9 cellular contexts compared by ENCODE assay signal in the genomic region with DNA sequence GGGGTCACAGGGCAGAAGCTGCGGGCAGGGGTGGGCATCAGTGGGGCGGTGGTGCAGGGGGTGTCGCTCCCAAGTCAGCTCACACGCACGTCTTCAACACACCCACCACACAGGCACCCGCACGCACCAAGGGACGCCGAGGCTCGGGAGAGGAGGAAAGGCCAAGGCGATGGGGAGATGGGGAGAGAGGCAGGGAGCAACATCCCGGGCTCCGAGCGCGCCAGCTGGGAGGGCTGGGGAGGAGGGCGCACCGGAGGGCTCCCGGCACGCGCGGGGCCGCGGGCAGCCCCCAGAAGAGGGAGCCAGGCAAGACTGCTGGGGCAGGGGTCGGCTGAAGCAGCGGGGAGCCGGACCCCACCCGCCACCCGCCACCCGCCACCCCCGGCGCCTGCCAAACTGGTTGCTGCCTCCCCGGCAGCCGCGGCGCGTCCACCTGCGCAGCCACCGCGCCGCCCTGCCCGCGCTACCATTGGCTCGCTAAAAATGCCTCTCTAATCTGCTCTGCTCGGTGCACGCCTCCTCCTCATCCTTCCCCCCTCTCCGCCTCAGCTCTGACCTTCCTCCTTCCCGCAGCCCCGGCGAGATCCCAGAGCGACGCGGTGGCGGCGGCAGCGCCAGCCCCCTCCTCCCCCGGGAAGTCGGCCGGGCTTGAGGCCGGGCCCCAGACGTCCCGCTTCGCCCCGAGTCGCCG. TPM values are rescaled to one million over a fixed set of nuclear protein-coding genes. Genes with fewer than 3 reads are reported as not detected.
A peak's percentile ranks its signal among the peaks of the same experiment; 100 is the strongest.
DNase-seq lines count a peak whose midpoint lies in the region; ATAC-seq, FAIRE-seq and TF ChIP-seq lines count a peak whose summit lies in the region.
"Had no signal": no experiment of that assay in that cellular context is flagged by ENCODE, and none has a peak within 500 bp of the region (broad histone marks: within the 10 kb centered on the region; RNA-seq: fewer than 3 reads in every experiment).

A gene with protein sequence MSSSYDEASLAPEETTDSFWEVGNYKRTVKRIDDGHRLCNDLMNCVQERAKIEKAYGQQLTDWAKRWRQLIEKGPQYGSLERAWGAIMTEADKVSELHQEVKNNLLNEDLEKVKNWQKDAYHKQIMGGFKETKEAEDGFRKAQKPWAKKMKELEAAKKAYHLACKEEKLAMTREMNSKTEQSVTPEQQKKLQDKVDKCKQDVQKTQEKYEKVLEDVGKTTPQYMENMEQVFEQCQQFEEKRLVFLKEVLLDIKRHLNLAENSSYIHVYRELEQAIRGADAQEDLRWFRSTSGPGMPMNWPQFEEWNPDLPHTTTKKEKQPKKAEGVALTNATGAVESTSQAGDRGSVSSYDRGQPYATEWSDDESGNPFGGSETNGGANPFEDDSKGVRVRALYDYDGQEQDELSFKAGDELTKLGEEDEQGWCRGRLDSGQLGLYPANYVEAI (plus strand): TSS at position 526 of the 691 bp plus-strand sequence. CDS start 60,230 bp downstream, outside the sequence.

- peak within 1 kb of the TSS; percentile 51 for H3K56ac ChIP-seq in H1 (replicated peaks; ENCODE audit: insufficient read length, low read depth, low read length)

- H4K91ac ChIP-seq in H1 (replicated peaks; ENCODE audit: insufficient read length, low read length) = no peak within 1 kb of the TSS

- BruUV-seq in HepG2 (replicated peaks; lab: Mats Ljungman, UMichigan) (no TSS peak), Panc1 (replicated peaks; lab: Mats Ljungman, UMichigan) (no TSS peak)

- H2AFZ ChIP-seq in HepG2 (ENCODE audit: low read length) (no peak within 1 kb of the TSS), H1 (ENCODE audit: low read length) (peak within 1 kb of the TSS; percentile 94)

- no peak within 1 kb of the TSS for H2BK120ac ChIP-seq in H1 (replicated peaks; ENCODE audit: low read depth, low read length)

- peak within 1 kb of the TSS; percentile 16 for H4K5ac ChIP-seq in H1 (ENCODE audit: insufficient read length, low read depth, low read length)

- peak within 1 kb of the TSS; percentile 77 to 80 (median 78) for H3K4me3 Mint-ChIP-seq in nephron

- H3K9me3 ChIP-seq in HepG2 (ENCODE audit: low read length) = no peaks in the 10 kb centered on the region
- no peaks in the 10 kb centered on the region for H3K9me3 ChIP-seq in right lobe of liver
- no peaks in the 10 kb centered on the region for H3K9me3 ChIP-seq in Panc1 (ENCODE audit: control insufficient read depth, insufficient read depth, low read depth, low read length)
- H3K9me3 ChIP-seq in H1 (ENCODE audit: insufficient read depth in 2 of 2, low read depth in 1 of 2, low read length in 1 of 2) = no peaks in the 10 kb centered on the region

- H3K79me2 ChIP-seq in HepG2 (ENCODE audit: insufficient read depth, low read length) = no peaks in the 10 kb centered on the region
- no peaks in the 10 kb centered on the region for H3K79me2 ChIP-seq in H1 (ENCODE audit: control insufficient read depth in 1 of 2, insufficient read depth in 2 of 2, low read length in 2 of 2)

- H3K4me1 ChIP-seq in HepG2 (ENCODE audit: insufficient read depth, low read length) (peaks cover 18% of the 10 kb centered on the region), right lobe of liver (peaks cover 0 to 5% (median 0%) of the 10 kb centered on the region in 4 donors), Panc1 (ENCODE audit: control insufficient read depth, insufficient read depth, low read length) (no peaks in the 10 kb centered on the region), H1 (replicated peaks in 1 of 4; ENCODE audit: control insufficient read depth in 3 of 4, insufficient read depth in 4 of 4, low read length in 3 of 4) (peaks cover 0 to 13% (median 8%) of the 10 kb centered on the region in 4 experiments; a peak in 6 of 7 replicates)

- no peaks in the 10 kb centered on the region for H3K36me3 ChIP-seq in HepG2 (replicated peaks in 1 of 2; ENCODE audit: control insufficient read depth in 1 of 2, insufficient read depth in 2 of 2, low read length in 2 of 2)
- no peaks in the 10 kb centered on the region for H3K36me3 ChIP-seq in right lobe of liver
- H3K36me3 ChIP-seq in Panc1 (ENCODE audit: control insufficient read depth, insufficient read depth, low read length) = no peaks in the 10 kb centered on the region
- H3K36me3 ChIP-seq in H1 (ENCODE audit: control insufficient read depth in 2 of 4, insufficient read depth in 4 of 4, low read length in 3 of 4) = no peaks in the 10 kb centered on the region

- H4K8ac ChIP-seq in H1 (ENCODE audit: extremely low read depth, insufficient read depth, low read length) = peak within 1 kb of the TSS; percentile 82

- ATAC-seq in HepG2 (peak; percentile 19; the same call in 2 of the 3 replicates), right lobe of liver (no peak), Panc1 (peak; percentile 72), GM21825 (IDR thresholded peaks at IDR 0.05; ENCODE audit: unreplicated experiment) (no peak), HG03378 (IDR thresholded peaks at IDR 0.05; ENCODE audit: unreplicated experiment) (no peak)

- H3K27me3 ChIP-seq in HepG2 (ENCODE audit: control insufficient read depth in 1 of 2, insufficient read depth in 2 of 2, low read length in 2 of 2) (peaks cover 13 to 41% of the 10 kb centered on the region in 2 experiments; a peak in 4 of 5 replicates), right lobe of liver (peaks cover 0 to 7% of the 10 kb centered on the region in 2 donors), Panc1 (ENCODE audit: control insufficient read depth, insufficient read depth, low read length) (no peaks in the 10 kb centered on the region), H1 (replicated peaks in 1 of 4; ENCODE audit: control insufficient read depth in 3 of 4, extremely low read depth in 1 of 4, insufficient read depth in 3 of 4, low read length in 3 of 4) (peaks cover 0 to 11% (median 8%) of the 10 kb centered on the region in 4 experiments; a peak in 4 of 7 replicates)

- H3K9me3 Mint-ChIP-seq in nephron = no peaks in the 10 kb centered on the region

- no peak for TF ChIP-seq EP300 in HepG2 (IDR thresholded peaks at IDR 0.05; ENCODE audit: low read depth in 2 of 2, low read length in 2 of 2)
- TF ChIP-seq EP300 in HepG2 (CRISPR knock-in tag; IDR thresholded peaks at IDR 0.05; ENCODE audit: borderline replicate concordance) = no peak
- TF ChIP-seq EP300 in H1 (IDR thresholded peaks at IDR 0.05; ENCODE audit: borderline replicate concordance in 1 of 2, low read depth in 2 of 2, low read length in 2 of 2) = no peak

- H3K23ac ChIP-seq in H1 (ENCODE audit: insufficient read length) = no peak within 1 kb of the TSS

- H3K36me3 Mint-ChIP-seq in nephron (ENCODE audit: low read depth) = no peaks in the 10 kb centered on the region

- H3K18ac ChIP-seq in H1 (ENCODE audit: extremely low read depth, low read length) = peak within 1 kb of the TSS; percentile 60

- no peak for TF ChIP-seq POLR2A in HepG2 (IDR thresholded peaks at IDR 0.05; ENCODE audit: insufficient read depth in 1 of 2, low read depth in 2 of 2, low read length in 2 of 2)
- no peak for TF ChIP-seq POLR2A in right lobe of liver (IDR thresholded peaks at IDR 0.05)
- no peak for TF ChIP-seq POLR2A in H1 (IDR thresholded peaks at IDR 0.05; ENCODE audit: control extremely low read depth in 1 of 2, low read depth in 2 of 2, low read length in 2 of 2)

- peaks cover 30% of the 10 kb centered on the region for H3K27me3 Mint-ChIP-seq in nephron (ENCODE audit: low read depth)

- CTCF ChIA-PET in HepG2 (lab: Yijun Ruan, JAX; ENCODE audit: low intra/inter-chr PET ratio, low total read pairs) = no interaction called here
- CTCF ChIA-PET in Panc1 (lab: Charles Lee) = no interaction called here
- CTCF ChIA-PET in H1 (lab: Charles Lee; ENCODE audit: partially characterized antibody) = interaction anchor here (0.6 to 13.0 kb wide), 9 partner anchors 8 to 555 kb away, joined by 3 to 213 read pairs (median 3); partner anchors contain the start of gene SMIM29

- intact Hi-C loops in HepG2 (cut with micrococcal nuclease; ENCODE audit: unreplicated experiment) (no loop called here), right lobe of liver (cut with DNase I) (loop anchor here in 1 of 2 donors (10.0 kb wide), 2 partner anchors 59 to 149 kb away; no protein-coding TSS in a partner anchor), Panc1 (cut with micrococcal nuclease; ENCODE audit: unreplicated experiment) (no loop called here)

- H4K20me1 ChIP-seq in HepG2 (ENCODE audit: insufficient read depth, low read length) = peaks cover 2% of the 10 kb centered on the region; the same call in 1 of the 2 replicates
- no peaks in the 10 kb centered on the region for H4K20me1 ChIP-seq in H1 (replicated peaks in 1 of 2; ENCODE audit: control insufficient read depth in 1 of 2, insufficient read depth in 2 of 2, low read length in 2 of 2)

- FAIRE-seq in HepG2 (lab: Jason Lieb, UNC) (no peak), H1 (lab: Jason Lieb, UNC) (no peak)

- no peak within 1 kb of the TSS for H3K9ac ChIP-seq in HepG2 (ENCODE audit: insufficient read depth, low read depth, low read length)
- H3K9ac ChIP-seq in H1 (replicated peaks in 1 of 4; ENCODE audit: extremely low read depth in 1 of 4, low read depth in 3 of 4, low read length in 3 of 4) = peak within 1 kb of the TSS in 1 of 4 experiments; percentile 33; a peak in 2 of 7 replicates

- no peak for TF ChIP-seq RAD21 in HepG2 (CRISPR knock-in tag; IDR thresholded peaks at IDR 0.05)
- TF ChIP-seq RAD21 in H1 (IDR thresholded peaks at IDR 0.05 in 1 of 2, conservative IDR thresholded peaks at IDR 0.05 in 1 of 2; ENCODE audit: low read depth in 2 of 2, low read length in 2 of 2) = no peak

- no peaks in the 10 kb centered on the region for H3K4me1 Mint-ChIP-seq in nephron

- POLR2A ChIA-PET in HepG2 (lab: Yijun Ruan, JAX) (no interaction called here), Panc1 (lab: Charles Lee) (interaction anchor here (0.6 kb wide), 1 partner anchor 207 kb away, joined by 3 read pairs; no protein-coding TSS in a partner anchor), H1 (lab: Charles Lee; ENCODE audit: partially characterized antibody) (interaction anchor here (0.9 to 2.9 kb wide), 7 partner anchors 9 to 115 kb away, joined by 3 to 11 read pairs (median 4); no protein-coding TSS in a partner anchor)

- no peak within 1 kb of the TSS for H2BK20ac ChIP-seq in H1 (ENCODE audit: low read length)

- DNase-seq in HepG2 (ENCODE audit: low spot score) (no peak), right lobe of liver (no peak), Panc1 (ENCODE audit: low read depth, low spot score) (no peak), H1 (ENCODE audit: low read depth in 1 of 2, low spot score in 2 of 2) (peak in 1 of 2 experiments; percentile 77), NCI-H446 (lab: John Stamatoyannopoulos, UW) (no peak)

- 0 out of 2 replicates have a peak within 1 kb of the TSS, but pooled peaks have one; percentile 46 for H2BK15ac ChIP-seq in H1 (ENCODE audit: low read length)

- TF ChIP-seq CTCF in HepG2 (CRISPR knock-in tag; IDR thresholded peaks at IDR 0.05) (no peak), right lobe of liver (IDR thresholded peaks at IDR 0.05) (no peak), Panc1 (IDR thresholded peaks at IDR 0.05) (no peak), H1 (IDR thresholded peaks at IDR 0.05; ENCODE audit: control extremely low read depth in 1 of 3, insufficient read depth in 1 of 3, low read depth in 1 of 3, low read length in 3 of 3) (no peak), nephron (IDR thresholded peaks at IDR 0.05; ENCODE audit: unreplicated experiment in 3 of 3) (no peak)

- H3K4me2 ChIP-seq in HepG2 (ENCODE audit: low read depth, low read length) (peak within 1 kb of the TSS; percentile 57), H1 (ENCODE audit: insufficient read depth in 1 of 2, low read depth in 2 of 2, low read length in 2 of 2) (peak within 1 kb of the TSS; percentile 76 to 100)

- H3K23me2 ChIP-seq in H1 (ENCODE audit: low read depth, low read length) = peaks cover 14% of the 10 kb centered on the region

- peak within 1 kb of the TSS; percentile 55; the same call in 1 of the 2 replicates for H2BK12ac ChIP-seq in H1 (ENCODE audit: low read depth, low read length)

- WGBS in HepG2 (ENCODE audit: low lambda C conversion rate) = 29% methylated on average over 46 of the region's 65 CpGs
- WGBS in right lobe of liver (ENCODE audit: insufficient coverage, low coverage, low lambda C conversion rate, missing lambda C conversion rate) = no CpG with 5 or more reads among the region's 65 CpGs
- WGBS in H1 (ENCODE audit: extremely low coverage in 1 of 2, insufficient coverage in 1 of 2, insufficient read length in 1 of 2, insufficient replicate concordance in 2 of 2, low coverage in 1 of 2, low lambda C conversion rate in 2 of 2, missing lambda C conversion rate in 1 of 2), 2 experiments = 2% methylated on average over 30 of the region's 65 CpGs; no CpG with 5 or more reads in 1 of the 2 experiments

- H3K27ac ChIP-seq in HepG2 (ENCODE audit: extremely low read length, insufficient read depth, low read length) (no peak within 1 kb of the TSS), right lobe of liver (no peak within 1 kb of the TSS), Panc1 (ENCODE audit: low read length) (no peak within 1 kb of the TSS), H1 (ENCODE audit: low read depth, low read length) (no peak within 1 kb of the TSS)

- H3K14ac ChIP-seq in H1 (ENCODE audit: insufficient read length) = no peak within 1 kb of the TSS

- H3K27ac Mint-ChIP-seq in nephron = no peak within 1 kb of the TSS

- in situ Hi-C loops in HepG2 (cut with HindIII; ENCODE audit: extremely low pct_ligation_motif_present, low pct_unique_long_range_greater_than_20kb) (loop anchor here (10.0 kb wide), 1 partner anchor 139 kb away; no protein-coding TSS in a partner anchor), Panc1 (cut with HindIII; ENCODE audit: low pct_unique_long_range_greater_than_20kb, low sequenced_read_pairs) (no loop called here)

- H2BK5ac ChIP-seq in H1 (ENCODE audit: low read depth, low read length) = no peak within 1 kb of the TSS

- no peaks in the 10 kb centered on the region for H3K79me1 ChIP-seq in H1 (ENCODE audit: low read depth, low read length)

- H3K4me3 ChIP-seq in HepG2 (replicated peaks in 1 of 3; ENCODE audit: insufficient read depth in 1 of 3, low read depth in 2 of 3, low read length in 3 of 3) (peak within 1 kb of the TSS in 1 of 3 experiments; percentile 44; a peak in 1 of 6 replicates), right lobe of liver (peak within 1 kb of the TSS in 1 of 3 donors; percentile 14), Panc1 (ENCODE audit: low read depth in 2 of 2, low read length in 2 of 2) (peak within 1 kb of the TSS; percentile 27 to 31; a peak in 3 of 4 replicates), H1 (ENCODE audit: extremely low read depth in 1 of 4, insufficient read depth in 2 of 4, low read depth in 3 of 4, low read length in 4 of 4) (peak within 1 kb of the TSS; percentile 56 to 98 (median 64))

- H2AK5ac ChIP-seq in H1 (ENCODE audit: low read depth, low read length) = no peak within 1 kb of the TSS

- no peak within 1 kb of the TSS for H3K4ac ChIP-seq in H1 (replicated peaks; ENCODE audit: insufficient read length, low read depth, low read length)

RNA-seq across cellular contexts. Expression of the gene that starts here (rescaled TPM):
- total RNA-seq in HepG2 (2016; rRNA removed; fragmentation: Illumina TruSeq; extraction: Trizol) (not detected in 2 replicates), right lobe of liver (under 1 TPM in 5 of 6 experiments, not detected in 1; 0.05 to 0.37 (median 0.22) TPM), Panc1 (2021; ENCODE audit: unreplicated experiment) (0.18 TPM)
- not detected in 2 replicates for total RNA-seq in HepG2 (2016; cell fraction: cytosol; rRNA removed; fragmentation: Illumina TruSeq; extraction: Trizol; ENCODE audit: low read depth)
- total RNA-seq in HepG2 (2016; cell fraction: insoluble cytoplasmic fraction; rRNA removed; fragmentation: Illumina TruSeq; extraction: Trizol) = not detected in 2 replicates
- total RNA-seq in HepG2 (2016; cell fraction: membrane; rRNA removed; fragmentation: Illumina TruSeq; extraction: Trizol) = not detected in 2 replicates
- not detected in 2 replicates for total RNA-seq in HepG2 (2016; cell fraction: nucleus; rRNA removed; fragmentation: Illumina TruSeq; extraction: Trizol)
- polyA plus RNA-seq in HepG2 (2011; rRNA removed) (not detected in 2 replicates), H1 (2011; rRNA removed) (5.9 and 7.9 TPM in 2 replicates)
- polyA plus RNA-seq in HepG2 (2011; cell fraction: cytosol; rRNA removed) = 0.01 TPM in 1 of 2 replicates, not detected in the other
- polyA plus RNA-seq in HepG2 (2011; cell fraction: nucleus; rRNA removed) = not detected in 2 replicates
- polyA plus RNA-seq in HepG2 (2012) = not detected in 2 replicates
- polyA plus RNA-seq in HepG2 (2016; cell fraction: cytosol; fragmentation: Illumina TruSeq; extraction: Trizol; ENCODE audit: low read depth) = not detected in 2 replicates
- not detected in 2 replicates for polyA plus RNA-seq in HepG2 (2016; cell fraction: insoluble cytoplasmic fraction; fragmentation: Illumina TruSeq; extraction: Trizol; ENCODE audit: low read depth)
- polyA plus RNA-seq in HepG2 (2016; cell fraction: membrane; fragmentation: Illumina TruSeq; extraction: Trizol; ENCODE audit: low read depth) = not detected in 2 replicates
- polyA plus RNA-seq in HepG2 (2016; cell fraction: nucleus; fragmentation: Illumina TruSeq; extraction: Trizol; ENCODE audit: insufficient read depth, low read depth) = not detected in 2 replicates
- 0.04 and 0.05 TPM in 2 replicates for polyA minus RNA-seq in HepG2 (2011; rRNA and poly(A)+ RNA removed; ENCODE audit: low replicate concordance)
- not detected in 2 replicates for polyA minus RNA-seq in HepG2 (2011; cell fraction: cytosol; rRNA and poly(A)+ RNA removed)
- not detected in 2 replicates for polyA minus RNA-seq in HepG2 (2011; cell fraction: nucleus; rRNA and poly(A)+ RNA removed)
- 0.30 TPM for polyA plus RNA-seq in Panc1 (2012; ENCODE audit: insufficient read length)
- total RNA-seq in H1 (2021; fragmentation: NEBNext Ultra II Directional; extraction: Animal tissue kit (Norgen Biotek cat#: 25700)) = 10.5 and 11.1 TPM in 2 replicates
- polyA plus RNA-seq in H1 (2011; cell fraction: cytosol; rRNA removed) = 5.5 TPM
- 16.7 TPM for polyA plus RNA-seq in H1 (2011; cell fraction: nucleus; rRNA removed)
- polyA plus RNA-seq in H1 (2012, experiment 1 of 2) = 5.7 to 10.1 TPM (median 8.0 TPM) in 4 replicates
- polyA plus RNA-seq in H1 (2012, experiment 2 of 2) = 5.1 TPM
- 5.9 TPM for polyA plus RNA-seq in H1 (2013, experiment 1 of 2)
- 6.1 TPM for polyA plus RNA-seq in H1 (2013, experiment 2 of 2)
- 2.5 and 3.7 TPM in 2 replicates for polyA minus RNA-seq in H1 (2011; rRNA and poly(A)+ RNA removed)
- 3.4 TPM for polyA minus RNA-seq in H1 (2011; cell fraction: cytosol; rRNA and poly(A)+ RNA removed)
- polyA minus RNA-seq in H1 (2011; cell fraction: nucleus; rRNA and poly(A)+ RNA removed) = 2.8 TPM
- total RNA-seq: dermis microvascular lymphatic vessel endothelial cell had no signal

Comparison
In these comparisons a context has a peak if more than half of its experiments do, and no peak if none do; other contexts are left out.
1. Peak in ATAC-seq and H3K4me2 ChIP-seq in HepG2; RNA of the gene not detected or under 1 TPM.
2. Peak in ATAC-seq and H3K4me3 ChIP-seq in Panc1; RNA of the gene not detected or under 1 TPM.
3. Of the 41 proteins assayed by ChIP-seq in both HepG2 and H1: peak only in HepG2: none; only in H1: ASH2L, CREB1, MAX, POLR2AphosphoS5, TAF1 and TBP; in both: none; in neither: 35.